20 cellular contexts compared by ENCODE assay signal in genomic region chr17:83176956-83177583, GRCh38.
DNase-seq lines count a peak whose midpoint lies in the region; ATAC-seq and TF ChIP-seq lines count a peak whose summit lies in the region.
"Had no signal": no experiment of that assay in that cellular context is flagged by ENCODE, and none has a peak within 500 bp of the region (broad histone marks: within the 10 kb centered on the region; RNA-seq: fewer than 3 reads in every experiment).

No MANE protein-coding gene starts in this region.

- no peaks in the 10 kb centered on the region for H3K27me3 Mint-ChIP-seq in activated CD8-positive, alpha-beta T cell treated with anti-CD3 and anti-CD28 coated beads, Interleukin-2, amount 10 ng/mL, durations not matched to agents 7 days and 5 days (ENCODE audit: low read depth)
- H3K27me3 Mint-ChIP-seq in activated CD8-positive, alpha-beta T cell treated with anti-CD3 and anti-CD28 coated beads for 36 hours, result no peaks in the 10 kb centered on the region
- H3K27me3 Mint-ChIP-seq: stimulated activated naive CD8-positive, alpha-beta T cell treated with anti-CD3 and anti-CD28 coated beads, Interleukin-15, amount 100 ng/mL, for 72 hours; T-helper 17 cell had no signal

- H3K4me1 ChIP-seq in colonic mucosa (no peaks in the 10 kb centered on the region), osteoblast (ENCODE audit: insufficient read depth, low read length) (peaks cover 4% of the 10 kb centered on the region), OCI-LY7 (ENCODE audit: insufficient read depth, low read length, poor library complexity, severe bottlenecking) (peaks cover 25% of the 10 kb centered on the region), esophagus squamous epithelium (peaks cover 0 to 2% (median 0%) of the 10 kb centered on the region in 3 donors)
- H3K4me1 ChIP-seq: lower lobe of right lung had no signal

- no TSS peak for BruUV-seq in OCI-LY7 (replicated peaks; lab: Mats Ljungman, UMichigan)

- no peak for TF ChIP-seq CTCF in activated CD8-positive, alpha-beta T cell treated with anti-CD3 and anti-CD28 coated beads for 36 hours (IDR thresholded peaks at IDR 0.05)
- TF ChIP-seq CTCF in colonic mucosa (IDR thresholded peaks at IDR 0.05) (no peak), osteoblast (IDR thresholded peaks at IDR 0.05; ENCODE audit: extremely low read depth, low read depth, low read length) (no peak), OCI-LY7 (conservative IDR thresholded peaks at IDR 0.05; ENCODE audit: low read length) (no peak), esophagus squamous epithelium (IDR thresholded peaks at IDR 0.05) (no peak)

- DNase-seq in activated CD8-positive, alpha-beta T cell treated with anti-CD3 and anti-CD28 coated beads, Interleukin-2, amount 10 ng/mL, durations not matched to agents 7 days and 5 days, result peak; percentile 15
- DNase-seq in activated CD8-positive, alpha-beta T cell treated with anti-CD3 and anti-CD28 coated beads for 36 hours, result no peak
- DNase-seq in 8988T (peak; percentile 8), colonic mucosa (peak; percentile 10), osteoblast (ENCODE audit: insufficient read length, low spot score, missing footprints) (peak; percentile 61), OCI-LY7 (ENCODE audit: low spot score) (no peak), esophagus squamous epithelium (lab: John Stamatoyannopoulos, UW) (no peak)
- DNase-seq: activated CD4-positive, alpha-beta T cell treated with anti-CD3 and anti-CD28 coated beads for 4 hours; AML-193; central memory CD4-positive, alpha-beta T cell; IMR-90; lower lobe of right lung; NCI-H1694; OCI-M1; thyroid gland had no signal

- no peaks in the 10 kb centered on the region for H3K36me3 Mint-ChIP-seq in activated CD8-positive, alpha-beta T cell treated with anti-CD3 and anti-CD28 coated beads, Interleukin-2, amount 10 ng/mL, durations not matched to agents 7 days and 5 days (ENCODE audit: low read depth)
- no peaks in the 10 kb centered on the region for H3K36me3 Mint-ChIP-seq in activated CD8-positive, alpha-beta T cell treated with anti-CD3 and anti-CD28 coated beads for 36 hours (ENCODE audit: low read depth)

- no peaks in the 10 kb centered on the region for H3K9me2 ChIP-seq in OCI-LY7 (ENCODE audit: insufficient read depth, low read length)
- H3K9me2 ChIP-seq: SK-N-SH had no signal

- H3K36me3 ChIP-seq in colonic mucosa, result no peaks in the 10 kb centered on the region
- no peaks in the 10 kb centered on the region for H3K36me3 ChIP-seq in osteoblast (ENCODE audit: insufficient read depth, low read length)
- no peaks in the 10 kb centered on the region for H3K36me3 ChIP-seq in OCI-LY7 (ENCODE audit: insufficient read depth, low read length)
- no peaks in the 10 kb centered on the region for H3K36me3 ChIP-seq in esophagus squamous epithelium
- H3K36me3 ChIP-seq: lower lobe of right lung, thyroid gland had no signal

- 81% methylated on average over 6 of the region's 13 CpGs; no CpG with 5 or more reads in 1 of the 2 donors for WGBS in esophagus squamous epithelium, 2 donors

- no peak overlapping the region for H3K4me3 Mint-ChIP-seq in activated CD8-positive, alpha-beta T cell treated with anti-CD3 and anti-CD28 coated beads, Interleukin-2, amount 10 ng/mL, durations not matched to agents 7 days and 5 days
- no peak overlapping the region for H3K4me3 Mint-ChIP-seq in activated CD8-positive, alpha-beta T cell treated with anti-CD3 and anti-CD28 coated beads for 36 hours
- H3K4me3 Mint-ChIP-seq: neural crest cell; stimulated activated naive CD8-positive, alpha-beta T cell treated with anti-CD3 and anti-CD28 coated beads, Interleukin-15, amount 100 ng/mL, for 72 hours; T-helper 17 cell had no signal

- H3K27ac ChIP-seq in colonic mucosa, result no peak overlapping the region
- H3K27ac ChIP-seq in osteoblast (ENCODE audit: low read depth, low read length), result no peak overlapping the region
- H3K27ac ChIP-seq in OCI-LY7 (ENCODE audit: low read depth, low read length, poor library complexity, severe bottlenecking), result no peak overlapping the region
- H3K27ac ChIP-seq in esophagus squamous epithelium, result no peak overlapping the region
- H3K27ac ChIP-seq: lower lobe of right lung, thyroid gland had no signal

- POLR2A ChIA-PET in activated CD8-positive, alpha-beta T cell treated with anti-CD3 and anti-CD28 coated beads, Interleukin-2, amount 10 ng/mL, durations not matched to agents 7 days and 5 days (lab: Charles Lee), result no interaction called here
- POLR2A ChIA-PET in activated CD8-positive, alpha-beta T cell treated with anti-CD3 and anti-CD28 coated beads for 36 hours (lab: Charles Lee), result no interaction called here
- POLR2A ChIA-PET in OCI-LY7 (lab: Charles Lee), result no interaction called here

- ATAC-seq in activated CD8-positive, alpha-beta T cell treated with anti-CD3 and anti-CD28 coated beads, Interleukin-2, amount 10 ng/mL, durations not matched to agents 7 days and 5 days, result no peak
- no peak for ATAC-seq in activated CD8-positive, alpha-beta T cell treated with anti-CD3 and anti-CD28 coated beads for 36 hours
- no peak for ATAC-seq in GM18861 (IDR thresholded peaks at IDR 0.05; ENCODE audit: unreplicated experiment)
- ATAC-seq: lower lobe of right lung; stimulated activated naive CD8-positive, alpha-beta T cell treated with anti-CD3 and anti-CD28 coated beads, Interleukin-15, amount 100 ng/mL, for 72 hours; T-helper 17 cell had no signal

- H4K20me1 ChIP-seq in osteoblast (ENCODE audit: insufficient read depth, low read length) (no peaks in the 10 kb centered on the region), OCI-LY7 (ENCODE audit: insufficient read depth, low read length) (no peaks in the 10 kb centered on the region)

- no peak for TF ChIP-seq POLR2A in esophagus squamous epithelium (IDR thresholded peaks at IDR 0.05)

- H3K79me2 ChIP-seq in osteoblast (ENCODE audit: insufficient read depth, low read length) (no peaks in the 10 kb centered on the region), OCI-LY7 (ENCODE audit: insufficient read depth, low read depth, low read length) (no peaks in the 10 kb centered on the region)

- H2AFZ ChIP-seq in osteoblast (ENCODE audit: low read length), result no peak overlapping the region
- H2AFZ ChIP-seq in OCI-LY7 (ENCODE audit: low read length), result no peak overlapping the region

- no peaks in the 10 kb centered on the region for H3K4me1 Mint-ChIP-seq in activated CD8-positive, alpha-beta T cell treated with anti-CD3 and anti-CD28 coated beads, Interleukin-2, amount 10 ng/mL, durations not matched to agents 7 days and 5 days (ENCODE audit: low read depth)
- H3K4me1 Mint-ChIP-seq in activated CD8-positive, alpha-beta T cell treated with anti-CD3 and anti-CD28 coated beads for 36 hours (ENCODE audit: low read depth), result no peaks in the 10 kb centered on the region
- H3K4me1 Mint-ChIP-seq: stimulated activated naive CD8-positive, alpha-beta T cell treated with anti-CD3 and anti-CD28 coated beads, Interleukin-15, amount 100 ng/mL, for 72 hours had no signal

- CTCF ChIA-PET in activated CD8-positive, alpha-beta T cell treated with anti-CD3 and anti-CD28 coated beads, Interleukin-2, amount 10 ng/mL, durations not matched to agents 7 days and 5 days (lab: Charles Lee), result no interaction called here
- CTCF ChIA-PET in activated CD8-positive, alpha-beta T cell treated with anti-CD3 and anti-CD28 coated beads for 36 hours (lab: Charles Lee), result no interaction called here
- CTCF ChIA-PET in OCI-LY7 (lab: Charles Lee; ENCODE audit: unreplicated experiment), result no interaction called here

- H3K9me3 Mint-ChIP-seq in activated CD8-positive, alpha-beta T cell treated with anti-CD3 and anti-CD28 coated beads, Interleukin-2, amount 10 ng/mL, durations not matched to agents 7 days and 5 days (ENCODE audit: insufficient read depth), result no peaks in the 10 kb centered on the region
- H3K9me3 Mint-ChIP-seq in activated CD8-positive, alpha-beta T cell treated with anti-CD3 and anti-CD28 coated beads for 36 hours, result no peaks in the 10 kb centered on the region
- H3K9me3 Mint-ChIP-seq: neural crest cell; stimulated activated naive CD8-positive, alpha-beta T cell treated with anti-CD3 and anti-CD28 coated beads, Interleukin-15, amount 100 ng/mL, for 72 hours had no signal

- H3K9me3 ChIP-seq in colonic mucosa (no peaks in the 10 kb centered on the region), osteoblast (ENCODE audit: low read depth, low read length) (no peaks in the 10 kb centered on the region), OCI-LY7 (ENCODE audit: low read length) (no peaks in the 10 kb centered on the region), esophagus squamous epithelium (no peaks in the 10 kb centered on the region)
- H3K9me3 ChIP-seq: lower lobe of right lung, SK-N-SH, thyroid gland had no signal

- no peak overlapping the region for H3K4me3 ChIP-seq in colonic mucosa
- no peak overlapping the region for H3K4me3 ChIP-seq in osteoblast (ENCODE audit: insufficient read depth, low read length)
- no peak overlapping the region for H3K4me3 ChIP-seq in OCI-LY7 (ENCODE audit: low read depth, low read length, poor library complexity, severe bottlenecking)
- no peak overlapping the region for H3K4me3 ChIP-seq in esophagus squamous epithelium
- H3K4me3 ChIP-seq: lower lobe of right lung, thyroid gland had no signal

- no peak overlapping the region for H3K4me2 ChIP-seq in osteoblast (ENCODE audit: insufficient read depth, low read length)
- H3K4me2 ChIP-seq in OCI-LY7 (ENCODE audit: low read length), result no peak overlapping the region
- H3K4me2 ChIP-seq: SK-N-SH had no signal

- H3K27ac Mint-ChIP-seq in activated CD8-positive, alpha-beta T cell treated with anti-CD3 and anti-CD28 coated beads, Interleukin-2, amount 10 ng/mL, durations not matched to agents 7 days and 5 days, result no peak overlapping the region
- no peak overlapping the region for H3K27ac Mint-ChIP-seq in activated CD8-positive, alpha-beta T cell treated with anti-CD3 and anti-CD28 coated beads for 36 hours
- H3K27ac Mint-ChIP-seq: stimulated activated naive CD8-positive, alpha-beta T cell treated with anti-CD3 and anti-CD28 coated beads, Interleukin-15, amount 100 ng/mL, for 72 hours; T-helper 17 cell had no signal

- H3K9ac ChIP-seq in colonic mucosa (ENCODE audit: low read depth in 2 of 2, low read length in 2 of 2), result no peak overlapping the region
- H3K9ac ChIP-seq: SK-N-SH had no signal

- intact Hi-C loops in activated CD8-positive, alpha-beta T cell treated with anti-CD3 and anti-CD28 coated beads for 36 hours (cut with micrococcal nuclease), result no loop called here
- intact Hi-C loops in colonic mucosa (cut with DNase I), result no loop called here
- intact Hi-C loops in OCI-LY7 (cut with micrococcal nuclease; ENCODE audit: unreplicated experiment), result no loop called here
- intact Hi-C loops in esophagus squamous epithelium (cut with DNase I), result no loop called here

- no peaks in the 10 kb centered on the region for H3K27me3 ChIP-seq in colonic mucosa
- no peaks in the 10 kb centered on the region for H3K27me3 ChIP-seq in osteoblast (ENCODE audit: insufficient read depth, low read length)
- H3K27me3 ChIP-seq in esophagus squamous epithelium, result peaks cover 0 to 3% (median 0%) of the 10 kb centered on the region in 4 donors
- H3K27me3 ChIP-seq: thyroid gland had no signal

Comparison
In these comparisons a context has a peak if more than half of its experiments do, and no peak if none do; other contexts are left out.
1. DNase-seq: peak in activated CD8-positive, alpha-beta T cell treated with anti-CD3 and anti-CD28 coated beads, Interleukin-2, amount 10 ng/mL, durations not matched to agents 7 days and 5 days (single experiment), 8988T (single experiment), colonic mucosa (single experiment) and osteoblast (single experiment); none in activated CD8-positive, alpha-beta T cell treated with anti-CD3 and anti-CD28 coated beads for 36 hours (single experiment), OCI-LY7 (single experiment) and esophagus squamous epithelium (single experiment).